Comparison of ENCODE assay signal across 1 cellular context in the genomic region with DNA sequence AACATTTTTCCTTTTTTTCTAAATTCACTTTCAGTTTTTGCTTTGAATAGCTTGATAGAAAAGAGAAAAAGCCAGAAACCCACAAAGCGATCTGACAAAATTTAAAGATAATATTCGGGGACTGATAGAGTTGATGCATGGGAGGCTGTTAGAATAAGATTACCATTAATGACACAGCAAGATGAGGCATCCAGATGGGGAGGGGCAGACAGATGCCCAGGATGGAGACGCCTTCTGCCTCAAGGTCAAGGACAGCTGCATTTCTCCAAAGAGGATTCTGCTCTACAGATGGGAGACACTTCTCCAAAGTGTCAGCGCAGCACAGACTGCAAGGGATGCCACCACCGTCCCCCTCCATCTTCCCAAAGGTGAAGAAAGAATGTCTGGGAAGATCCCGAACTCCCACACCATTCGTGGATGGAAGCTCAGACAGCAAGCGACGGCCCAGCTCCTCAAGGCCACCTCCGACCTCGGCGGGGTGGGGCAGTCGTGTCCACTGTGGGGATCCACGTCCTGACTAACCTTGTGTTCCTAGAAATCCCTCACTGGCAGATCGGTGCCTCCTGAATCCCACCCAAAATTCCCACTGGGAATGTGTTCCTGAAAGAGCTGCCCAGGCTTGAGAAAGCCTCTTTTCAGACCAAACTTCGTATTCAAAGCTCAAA.
TF ChIP-seq lines count a peak whose summit lies in the region.

No MANE protein-coding gene starts in this region.

TF ChIP-seq in K562, 482 proteins besides CTCF, POLR2A, EP300 and RAD21:
- TF ChIP-seq, protein P1, sequence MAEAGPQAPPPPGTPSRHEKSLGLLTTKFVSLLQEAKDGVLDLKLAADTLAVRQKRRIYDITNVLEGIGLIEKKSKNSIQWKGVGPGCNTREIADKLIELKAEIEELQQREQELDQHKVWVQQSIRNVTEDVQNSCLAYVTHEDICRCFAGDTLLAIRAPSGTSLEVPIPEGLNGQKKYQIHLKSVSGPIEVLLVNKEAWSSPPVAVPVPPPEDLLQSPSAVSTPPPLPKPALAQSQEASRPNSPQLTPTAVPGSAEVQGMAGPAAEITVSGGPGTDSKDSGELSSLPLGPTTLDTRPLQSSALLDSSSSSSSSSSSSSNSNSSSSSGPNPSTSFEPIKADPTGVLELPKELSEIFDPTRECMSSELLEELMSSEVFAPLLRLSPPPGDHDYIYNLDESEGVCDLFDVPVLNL (CRISPR knock-in tag; IDR thresholded peaks at IDR 0.05; ENCODE audit: low read depth), result no peak
- TF ChIP-seq NFE2 (IDR thresholded peaks at IDR 0.05; ENCODE audit: low read depth) (peak; percentile 79), POLR2AphosphoS5 (IDR thresholded peaks at IDR 0.05; ENCODE audit: control insufficient read depth, insufficient read depth, low read depth, low read length) (no peak), ZNF134 (CRISPR knock-in tag; conservative IDR thresholded peaks at IDR 0.05) (no peak), MECOM (CRISPR knock-in tag; IDR thresholded peaks at IDR 0.05) (no peak), ESRRA (IDR thresholded peaks at IDR 0.05; ENCODE audit: borderline replicate concordance, low read depth) (peak; percentile 86; the same call in 1 of the 2 replicates), CBFA2T3 (IDR thresholded peaks at IDR 0.05) (peak; percentile 35; the same call in 1 of the 2 replicates), NFATC3 (IDR thresholded peaks at IDR 0.05) (no peak), DNMT1 (IDR thresholded peaks at IDR 0.05) (no peak), RBM34 (IDR thresholded peaks at IDR 0.05; ENCODE audit: borderline replicate concordance, insufficient read depth, low read length) (no peak), ERF (CRISPR knock-in tag; IDR thresholded peaks at IDR 0.05) (no peak), FOSL1 (tag; conservative IDR thresholded peaks at IDR 0.05) (peak; percentile 43; the same call in 1 of the 2 replicates), TCFL5 (CRISPR knock-in tag; conservative IDR thresholded peaks at IDR 0.05) (no peak), HNRNPL (IDR thresholded peaks at IDR 0.05; ENCODE audit: low read depth, low read length) (no peak), CTBP1 (IDR thresholded peaks at IDR 0.05; ENCODE audit: borderline replicate concordance) (peak; percentile 30; the same call in 1 of the 2 replicates), ARID1B (IDR thresholded peaks at IDR 0.05) (peak; percentile 39), ZNF766 (CRISPR knock-in tag; conservative IDR thresholded peaks at IDR 0.05) (no peak), MAFG (tag; conservative IDR thresholded peaks at IDR 0.05) (peak; percentile 50; the same call in 1 of the 2 replicates), PURB (CRISPR knock-in tag; IDR thresholded peaks at IDR 0.05; ENCODE audit: low read depth) (no peak), NR1H2 (CRISPR knock-in tag; IDR thresholded peaks at IDR 0.05) (no peak), SRSF9 (IDR thresholded peaks at IDR 0.05; ENCODE audit: borderline replicate concordance, low read depth, low read length) (no peak), C11orf30 (IDR thresholded peaks at IDR 0.05; ENCODE audit: low read depth) (peak; percentile 48; the same call in 1 of the 2 replicates)
- TF ChIP-seq, protein P2, sequence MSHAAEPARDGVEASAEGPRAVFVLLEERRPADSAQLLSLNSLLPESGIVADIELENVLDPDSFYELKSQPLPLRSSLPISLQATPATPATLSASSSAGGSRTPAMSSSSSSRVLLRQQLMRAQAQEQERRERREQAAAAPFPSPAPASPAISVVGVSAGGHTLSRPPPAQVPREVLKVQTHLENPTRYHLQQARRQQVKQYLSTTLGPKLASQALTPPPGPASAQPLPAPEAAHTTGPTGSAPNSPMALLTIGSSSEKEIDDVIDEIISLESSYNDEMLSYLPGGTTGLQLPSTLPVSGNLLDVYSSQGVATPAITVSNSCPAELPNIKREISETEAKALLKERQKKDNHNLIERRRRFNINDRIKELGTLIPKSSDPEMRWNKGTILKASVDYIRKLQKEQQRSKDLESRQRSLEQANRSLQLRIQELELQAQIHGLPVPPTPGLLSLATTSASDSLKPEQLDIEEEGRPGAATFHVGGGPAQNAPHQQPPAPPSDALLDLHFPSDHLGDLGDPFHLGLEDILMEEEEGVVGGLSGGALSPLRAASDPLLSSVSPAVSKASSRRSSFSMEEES (CRISPR knock-in tag; IDR thresholded peaks at IDR 0.05), result no peak
- TF ChIP-seq, protein P3, sequence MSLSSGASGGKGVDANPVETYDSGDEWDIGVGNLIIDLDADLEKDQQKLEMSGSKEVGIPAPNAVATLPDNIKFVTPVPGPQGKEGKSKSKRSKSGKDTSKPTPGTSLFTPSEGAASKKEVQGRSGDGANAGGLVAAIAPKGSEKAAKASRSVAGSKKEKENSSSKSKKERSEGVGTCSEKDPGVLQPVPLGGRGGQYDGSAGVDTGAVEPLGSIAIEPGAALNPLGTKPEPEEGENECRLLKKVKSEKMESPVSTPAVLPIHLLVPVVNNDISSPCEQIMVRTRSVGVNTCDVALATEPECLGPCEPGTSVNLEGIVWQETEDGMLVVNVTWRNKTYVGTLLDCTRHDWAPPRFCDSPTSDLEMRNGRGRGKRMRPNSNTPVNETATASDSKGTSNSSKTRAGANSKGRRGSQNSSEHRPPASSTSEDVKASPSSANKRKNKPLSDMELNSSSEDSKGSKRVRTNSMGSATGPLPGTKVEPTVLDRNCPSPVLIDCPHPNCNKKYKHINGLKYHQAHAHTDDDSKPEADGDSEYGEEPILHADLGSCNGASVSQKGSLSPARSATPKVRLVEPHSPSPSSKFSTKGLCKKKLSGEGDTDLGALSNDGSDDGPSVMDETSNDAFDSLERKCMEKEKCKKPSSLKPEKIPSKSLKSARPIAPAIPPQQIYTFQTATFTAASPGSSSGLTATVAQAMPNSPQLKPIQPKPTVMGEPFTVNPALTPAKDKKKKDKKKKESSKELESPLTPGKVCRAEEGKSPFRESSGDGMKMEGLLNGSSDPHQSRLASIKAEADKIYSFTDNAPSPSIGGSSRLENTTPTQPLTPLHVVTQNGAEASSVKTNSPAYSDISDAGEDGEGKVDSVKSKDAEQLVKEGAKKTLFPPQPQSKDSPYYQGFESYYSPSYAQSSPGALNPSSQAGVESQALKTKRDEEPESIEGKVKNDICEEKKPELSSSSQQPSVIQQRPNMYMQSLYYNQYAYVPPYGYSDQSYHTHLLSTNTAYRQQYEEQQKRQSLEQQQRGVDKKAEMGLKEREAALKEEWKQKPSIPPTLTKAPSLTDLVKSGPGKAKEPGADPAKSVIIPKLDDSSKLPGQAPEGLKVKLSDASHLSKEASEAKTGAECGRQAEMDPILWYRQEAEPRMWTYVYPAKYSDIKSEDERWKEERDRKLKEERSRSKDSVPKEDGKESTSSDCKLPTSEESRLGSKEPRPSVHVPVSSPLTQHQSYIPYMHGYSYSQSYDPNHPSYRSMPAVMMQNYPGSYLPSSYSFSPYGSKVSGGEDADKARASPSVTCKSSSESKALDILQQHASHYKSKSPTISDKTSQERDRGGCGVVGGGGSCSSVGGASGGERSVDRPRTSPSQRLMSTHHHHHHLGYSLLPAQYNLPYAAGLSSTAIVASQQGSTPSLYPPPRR (CRISPR knock-in tag; IDR thresholded peaks at IDR 0.05; ENCODE audit: borderline replicate concordance), result no peak
- TF ChIP-seq, protein P4, sequence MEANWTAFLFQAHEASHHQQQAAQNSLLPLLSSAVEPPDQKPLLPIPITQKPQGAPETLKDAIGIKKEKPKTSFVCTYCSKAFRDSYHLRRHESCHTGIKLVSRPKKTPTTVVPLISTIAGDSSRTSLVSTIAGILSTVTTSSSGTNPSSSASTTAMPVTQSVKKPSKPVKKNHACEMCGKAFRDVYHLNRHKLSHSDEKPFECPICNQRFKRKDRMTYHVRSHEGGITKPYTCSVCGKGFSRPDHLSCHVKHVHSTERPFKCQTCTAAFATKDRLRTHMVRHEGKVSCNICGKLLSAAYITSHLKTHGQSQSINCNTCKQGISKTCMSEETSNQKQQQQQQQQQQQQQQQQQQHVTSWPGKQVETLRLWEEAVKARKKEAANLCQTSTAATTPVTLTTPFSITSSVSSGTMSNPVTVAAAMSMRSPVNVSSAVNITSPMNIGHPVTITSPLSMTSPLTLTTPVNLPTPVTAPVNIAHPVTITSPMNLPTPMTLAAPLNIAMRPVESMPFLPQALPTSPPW (CRISPR knock-in tag; IDR thresholded peaks at IDR 0.05), result peak; percentile 50; the same call in 1 of the 2 replicates
- TF ChIP-seq, protein P5, sequence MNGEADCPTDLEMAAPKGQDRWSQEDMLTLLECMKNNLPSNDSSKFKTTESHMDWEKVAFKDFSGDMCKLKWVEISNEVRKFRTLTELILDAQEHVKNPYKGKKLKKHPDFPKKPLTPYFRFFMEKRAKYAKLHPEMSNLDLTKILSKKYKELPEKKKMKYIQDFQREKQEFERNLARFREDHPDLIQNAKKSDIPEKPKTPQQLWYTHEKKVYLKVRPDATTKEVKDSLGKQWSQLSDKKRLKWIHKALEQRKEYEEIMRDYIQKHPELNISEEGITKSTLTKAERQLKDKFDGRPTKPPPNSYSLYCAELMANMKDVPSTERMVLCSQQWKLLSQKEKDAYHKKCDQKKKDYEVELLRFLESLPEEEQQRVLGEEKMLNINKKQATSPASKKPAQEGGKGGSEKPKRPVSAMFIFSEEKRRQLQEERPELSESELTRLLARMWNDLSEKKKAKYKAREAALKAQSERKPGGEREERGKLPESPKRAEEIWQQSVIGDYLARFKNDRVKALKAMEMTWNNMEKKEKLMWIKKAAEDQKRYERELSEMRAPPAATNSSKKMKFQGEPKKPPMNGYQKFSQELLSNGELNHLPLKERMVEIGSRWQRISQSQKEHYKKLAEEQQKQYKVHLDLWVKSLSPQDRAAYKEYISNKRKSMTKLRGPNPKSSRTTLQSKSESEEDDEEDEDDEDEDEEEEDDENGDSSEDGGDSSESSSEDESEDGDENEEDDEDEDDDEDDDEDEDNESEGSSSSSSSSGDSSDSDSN (IDR thresholded peaks at IDR 0.05; ENCODE audit: borderline replicate concordance in 1 of 2, low read depth in 2 of 2, low read length in 2 of 2), result no peak
- TF ChIP-seq, protein P6, sequence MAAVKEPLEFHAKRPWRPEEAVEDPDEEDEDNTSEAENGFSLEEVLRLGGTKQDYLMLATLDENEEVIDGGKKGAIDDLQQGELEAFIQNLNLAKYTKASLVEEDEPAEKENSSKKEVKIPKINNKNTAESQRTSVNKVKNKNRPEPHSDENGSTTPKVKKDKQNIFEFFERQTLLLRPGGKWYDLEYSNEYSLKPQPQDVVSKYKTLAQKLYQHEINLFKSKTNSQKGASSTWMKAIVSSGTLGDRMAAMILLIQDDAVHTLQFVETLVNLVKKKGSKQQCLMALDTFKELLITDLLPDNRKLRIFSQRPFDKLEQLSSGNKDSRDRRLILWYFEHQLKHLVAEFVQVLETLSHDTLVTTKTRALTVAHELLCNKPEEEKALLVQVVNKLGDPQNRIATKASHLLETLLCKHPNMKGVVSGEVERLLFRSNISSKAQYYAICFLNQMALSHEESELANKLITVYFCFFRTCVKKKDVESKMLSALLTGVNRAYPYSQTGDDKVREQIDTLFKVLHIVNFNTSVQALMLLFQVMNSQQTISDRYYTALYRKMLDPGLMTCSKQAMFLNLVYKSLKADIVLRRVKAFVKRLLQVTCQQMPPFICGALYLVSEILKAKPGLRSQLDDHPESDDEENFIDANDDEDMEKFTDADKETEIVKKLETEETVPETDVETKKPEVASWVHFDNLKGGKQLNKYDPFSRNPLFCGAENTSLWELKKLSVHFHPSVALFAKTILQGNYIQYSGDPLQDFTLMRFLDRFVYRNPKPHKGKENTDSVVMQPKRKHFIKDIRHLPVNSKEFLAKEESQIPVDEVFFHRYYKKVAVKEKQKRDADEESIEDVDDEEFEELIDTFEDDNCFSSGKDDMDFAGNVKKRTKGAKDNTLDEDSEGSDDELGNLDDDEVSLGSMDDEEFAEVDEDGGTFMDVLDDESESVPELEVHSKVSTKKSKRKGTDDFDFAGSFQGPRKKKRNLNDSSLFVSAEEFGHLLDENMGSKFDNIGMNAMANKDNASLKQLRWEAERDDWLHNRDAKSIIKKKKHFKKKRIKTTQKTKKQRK (IDR thresholded peaks at IDR 0.05; ENCODE audit: borderline replicate concordance, low read depth, low read length), result no peak
TF ChIP-seq in K562: peak in this region for 9.
